8 cellular contexts compared by ENCODE assay signal in the genomic region with DNA sequence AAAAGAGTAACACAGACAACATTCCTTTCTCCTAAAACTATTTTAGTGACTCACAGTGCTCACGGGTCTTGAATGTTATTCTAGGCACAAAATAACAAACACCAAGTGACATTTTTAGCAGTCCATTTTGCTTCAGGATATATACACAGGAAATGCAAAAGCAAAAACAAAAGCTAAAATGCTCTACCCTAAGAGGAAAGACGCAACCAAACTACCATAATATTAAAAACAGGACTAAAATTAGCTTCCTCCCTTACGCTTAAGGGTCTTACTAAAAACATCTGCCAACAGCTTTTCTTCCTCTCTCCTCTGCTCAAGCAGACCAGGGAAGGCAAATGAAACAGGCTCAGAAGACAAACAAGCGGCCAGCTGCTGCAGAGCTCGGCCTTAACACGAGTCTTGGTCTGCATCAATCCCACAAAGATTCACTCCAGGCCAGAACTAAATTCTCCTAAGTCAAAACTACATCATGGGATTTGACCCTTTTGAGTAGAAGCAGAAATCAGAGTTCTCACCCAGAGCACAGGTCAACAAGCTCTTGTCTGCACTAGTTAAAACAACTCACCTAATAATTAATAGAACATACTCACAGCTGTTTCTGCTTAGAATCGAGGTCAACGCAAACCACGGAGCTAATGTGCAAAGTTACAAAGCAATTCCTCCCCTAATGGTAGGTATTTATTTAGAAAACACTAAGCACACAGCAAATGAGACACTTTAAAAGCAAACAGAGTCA.
DNase-seq lines count a peak whose midpoint lies in the region; ATAC-seq and TF ChIP-seq lines count a peak whose summit lies in the region.

No MANE protein-coding gene starts in this region.

- 70 to 74% methylated on average over 8 to 9 of the region's 9 CpGs for WGBS in endodermal cell (ENCODE audit: insufficient coverage in 1 of 2, insufficient read length in 1 of 2), 2 experiments

- no peaks in the 10 kb centered on the region for H3K36me3 Mint-ChIP-seq in CD4-positive, alpha-beta T cell (ENCODE audit: low read depth)
- peaks cover 11% of the 10 kb centered on the region for H3K36me3 Mint-ChIP-seq in endodermal cell (ENCODE audit: low read depth)
- peaks cover 0 to 2% (median 0%) of the 10 kb centered on the region in 3 donors for H3K36me3 Mint-ChIP-seq in naive thymus-derived CD8-positive, alpha-beta T cell

- no peaks in the 10 kb centered on the region for H3K9me3 ChIP-seq in CD4-positive, alpha-beta T cell (ENCODE audit: control insufficient read depth, low read length)
- H3K9me3 ChIP-seq in endodermal cell (ENCODE audit: control insufficient read depth, low read length) = peaks cover 16% of the 10 kb centered on the region

- no peaks in the 10 kb centered on the region for H3K9me3 Mint-ChIP-seq in CD4-positive, alpha-beta T cell
- peaks cover 17% of the 10 kb centered on the region for H3K9me3 Mint-ChIP-seq in endodermal cell
- H3K9me3 Mint-ChIP-seq in naive thymus-derived CD8-positive, alpha-beta T cell = no peaks in the 10 kb centered on the region

- H3K4me3 Mint-ChIP-seq in CD4-positive, alpha-beta T cell = peak overlapping the region; percentile 71
- peak overlapping the region; percentile 1 for H3K4me3 Mint-ChIP-seq in endodermal cell
- peak overlapping the region in 9 of 10 donors; percentile 8 to 84 (median 68) for H3K4me3 Mint-ChIP-seq in naive thymus-derived CD8-positive, alpha-beta T cell

- intact Hi-C loops in CD4-positive, alpha-beta T cell (cut with DNase I, micrococcal nuclease) = loop anchor here (2.0 to 5.0 kb wide), 5 partner anchors 15 to 85 kb away; no protein-coding TSS in a partner anchor

- peak overlapping the region; percentile 74 for H3K27ac ChIP-seq in CD4-positive, alpha-beta T cell (ENCODE audit: low read depth, low read length)
- H3K27ac ChIP-seq in endodermal cell (ENCODE audit: low read depth, low read length) = peak overlapping the region; percentile 21

- H3K4me1 Mint-ChIP-seq in CD4-positive, alpha-beta T cell (ENCODE audit: low read depth) = peaks cover 92% of the 10 kb centered on the region
- peaks cover 83% of the 10 kb centered on the region for H3K4me1 Mint-ChIP-seq in endodermal cell
- H3K4me1 Mint-ChIP-seq in naive thymus-derived CD8-positive, alpha-beta T cell = peaks cover 52 to 94% (median 79%) of the 10 kb centered on the region in 4 donors

- POLR2A ChIA-PET in CD4-positive, alpha-beta T cell (lab: Charles Lee) = interaction anchor here (0.7 to 5.8 kb wide), 25 partner anchors 10 to 965 kb away, joined by 3 to 58 read pairs (median 4); partner anchors contain the start of gene RAPGEF1
- POLR2A ChIA-PET in naive thymus-derived CD8-positive, alpha-beta T cell (lab: Charles Lee) = interaction anchor here (0.6 to 2.4 kb wide), 3 partner anchors 13 to 178 kb away, joined by 4 to 10 read pairs (median 4); partner anchors contain the start of gene RAPGEF1

- ATAC-seq in CD4-positive, alpha-beta T cell (ENCODE audit: poor library complexity) = peak; percentile 12
- ATAC-seq in GM21529 (IDR thresholded peaks at IDR 0.05; ENCODE audit: unreplicated experiment) = peak; percentile 29
- peak in 1 of 2 donors; percentile 19 for ATAC-seq in naive thymus-derived CD8-positive, alpha-beta T cell
- no peak for ATAC-seq in HG02938 (IDR thresholded peaks at IDR 0.05; ENCODE audit: unreplicated experiment)
- no peak for ATAC-seq in GM21576 (IDR thresholded peaks at IDR 0.05; ENCODE audit: unreplicated experiment)

- H3K27me3 Mint-ChIP-seq in CD4-positive, alpha-beta T cell = no peaks in the 10 kb centered on the region
- no peaks in the 10 kb centered on the region for H3K27me3 Mint-ChIP-seq in endodermal cell (ENCODE audit: insufficient read depth)
- H3K27me3 Mint-ChIP-seq in naive thymus-derived CD8-positive, alpha-beta T cell = no peaks in the 10 kb centered on the region

- no peak for DNase-seq in CD4-positive, alpha-beta T cell
- DNase-seq in RPMI7951 (ENCODE audit: low read depth) = peak; percentile 72
- no peak for DNase-seq in endodermal cell
- peak in 1 of 10 donors; percentile 11 for DNase-seq in naive thymus-derived CD8-positive, alpha-beta T cell
- no peak for DNase-seq in NK-92 (lab: John Stamatoyannopoulos, UW; ENCODE audit: unreplicated experiment)

- CTCF ChIA-PET in CD4-positive, alpha-beta T cell (lab: Charles Lee) = interaction anchor here (1.1 to 3.0 kb wide), 9 partner anchors 9 to 86 kb away, joined by 3 to 12 read pairs (median 5); no protein-coding TSS in a partner anchor

- H3K9ac ChIP-seq in endodermal cell (ENCODE audit: extremely low read depth, low read length, poor library complexity, severe bottlenecking) = no peak overlapping the region

- peak overlapping the region; percentile 96 for H3K27ac Mint-ChIP-seq in CD4-positive, alpha-beta T cell
- H3K27ac Mint-ChIP-seq in endodermal cell = peak overlapping the region; percentile 84
- H3K27ac Mint-ChIP-seq in naive thymus-derived CD8-positive, alpha-beta T cell = peak overlapping the region in 8 of 10 donors; percentile 40 to 98 (median 84)

- H3K27me3 ChIP-seq in CD4-positive, alpha-beta T cell (ENCODE audit: control insufficient read depth, insufficient read depth, low read length) = no peaks in the 10 kb centered on the region
- no peaks in the 10 kb centered on the region for H3K27me3 ChIP-seq in endodermal cell (ENCODE audit: control insufficient read depth, insufficient read depth, low read length, poor library complexity, severe bottlenecking)

- no peaks in the 10 kb centered on the region for H3K36me3 ChIP-seq in endodermal cell (ENCODE audit: control insufficient read depth, insufficient read depth, low read length)

- no peak for TF ChIP-seq CTCF in CD4-positive, alpha-beta T cell (IDR thresholded peaks at IDR 0.05)
- no peak for TF ChIP-seq CTCF in endodermal cell (conservative IDR thresholded peaks at IDR 0.05)

- H3K4me3 ChIP-seq in endodermal cell (ENCODE audit: low read length) = peak overlapping the region; percentile 24

- H3K4me1 ChIP-seq in endodermal cell (ENCODE audit: control insufficient read depth, insufficient read depth, low read length) = peaks cover 36% of the 10 kb centered on the region

Comparison
In these comparisons a context has a peak if more than half of its experiments do, and no peak if none do; other contexts are left out.
1. ATAC-seq: peak in CD4-positive, alpha-beta T cell (single experiment) and GM21529 (single experiment); none in HG02938 (single experiment) and GM21576 (single experiment).
2. H3K4me3 Mint-ChIP-seq: peak in every context shown above with its lines; median percentile 71 in CD4-positive, alpha-beta T cell; 68 in naive thymus-derived CD8-positive, alpha-beta T cell; 1 in endodermal cell.
3. Peak in every context shown above with its lines, with median percentiles within 50 percentile points of each other: H3K27ac Mint-ChIP-seq.